21 cellular contexts compared by ENCODE assay signal in the genomic region with DNA sequence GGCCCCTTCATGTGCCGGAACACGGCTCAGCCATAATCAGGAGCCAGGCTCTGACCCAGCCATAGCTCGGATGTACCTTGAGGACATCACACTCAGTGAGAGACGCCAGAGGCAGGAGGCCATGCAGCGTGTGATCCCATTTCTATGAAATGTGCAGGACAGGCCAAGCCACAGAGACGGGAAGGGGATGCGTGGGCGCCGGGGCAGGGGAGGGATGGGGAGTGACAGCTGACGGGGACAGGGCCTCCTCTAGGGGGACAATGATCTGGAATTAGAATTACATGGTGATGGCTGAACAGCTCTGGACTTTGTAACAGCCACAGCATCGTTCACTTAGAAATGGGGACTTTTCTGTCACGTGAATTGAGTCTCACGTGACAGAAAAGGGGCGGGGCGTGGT. TPM values are rescaled to one million over a fixed set of nuclear protein-coding genes. Genes with fewer than 3 reads are reported as not detected.
DNase-seq lines count a peak whose midpoint lies in the region; ATAC-seq and TF ChIP-seq lines count a peak whose summit lies in the region.
"Had no signal": no experiment of that assay in that cellular context is flagged by ENCODE, and none has a peak within 500 bp of the region (broad histone marks: within the 10 kb centered on the region; RNA-seq: fewer than 3 reads in every experiment).

No MANE protein-coding gene starts in this region.

- H4K91ac ChIP-seq in mesenchymal stem cell (ENCODE audit: low read length), result no peak overlapping the region

- WGBS in mesenchymal stem cell, result 95% methylated on average over 15 of the region's 15 CpGs

- H3K27ac ChIP-seq in HEK293 (ENCODE audit: extremely low read depth, low read depth, low read length) (no peak overlapping the region), mesenchymal stem cell (ENCODE audit: low read length, poor library complexity, severe bottlenecking) (no peak overlapping the region)
- H3K27ac ChIP-seq: A549; BLaER1 treated with 17β-estradiol and CSF1 and Interleukin-3, amounts not matched to agents 10 nM and 100 nM had no signal

- H3K4me3 ChIP-seq in HEK293 (ENCODE audit: low read depth, low read length) (no peak overlapping the region), mesenchymal stem cell (ENCODE audit: insufficient read depth in 1 of 2, low read depth in 1 of 2, low read length in 2 of 2) (no peak overlapping the region)
- H3K4me3 ChIP-seq: A549; BLaER1 treated with 17β-estradiol and CSF1 and Interleukin-3, amounts not matched to agents 10 nM and 100 nM had no signal

- H3K36me3 ChIP-seq in HEK293 (ENCODE audit: control insufficient read depth in 2 of 2, insufficient read depth in 1 of 2, low read length in 2 of 2) (peaks cover 0 to 17% of the 10 kb centered on the region in 2 experiments; a peak in 2 of 3 replicates), mesenchymal stem cell (ENCODE audit: control insufficient read depth in 1 of 2, insufficient read depth in 2 of 2, low read depth in 1 of 2, low read length in 2 of 2) (peaks cover 56 to 82% of the 10 kb centered on the region in 2 experiments)

- no peak overlapping the region for H3K18ac ChIP-seq in mesenchymal stem cell (ENCODE audit: low read depth in 1 of 2, low read length in 2 of 2)

- peaks cover 0 to 7% (median 0%) of the 10 kb centered on the region in 7 donors for H3K9me3 Mint-ChIP-seq in CD14-positive monocyte
- H3K9me3 Mint-ChIP-seq in stimulated activated effector memory CD8-positive, alpha-beta T cell treated with anti-CD3 and anti-CD28 coated beads, Interleukin-12 subunit alpha, Interleukin-12 subunit beta, amount 100 ng/mL, for 72 hours, result no peaks in the 10 kb centered on the region

- peak overlapping the region; percentile 24 for H2BK120ac ChIP-seq in mesenchymal stem cell (ENCODE audit: low read depth, low read length)

- H3K23ac ChIP-seq in mesenchymal stem cell (ENCODE audit: low read length in 2 of 2), result no peak overlapping the region

- no peak overlapping the region for H2AK5ac ChIP-seq in mesenchymal stem cell (ENCODE audit: low read length, severe bottlenecking)

- H3K27me3 ChIP-seq in mesenchymal stem cell (ENCODE audit: control insufficient read depth in 1 of 2, insufficient read depth in 1 of 2, low read length in 2 of 2), result no peaks in the 10 kb centered on the region
- H3K27me3 ChIP-seq: BE2C; BLaER1 treated with 17β-estradiol and CSF1 and Interleukin-3, amounts not matched to agents 10 nM and 100 nM had no signal

- POLR2A ChIA-PET in HEK293 (lab: Yijun Ruan, JAX), result no interaction called here

- H2AFZ ChIP-seq in mesenchymal stem cell (ENCODE audit: low read depth, low read length), result no peak overlapping the region

- peaks cover 0 to 1% (median 0%) of the 10 kb centered on the region in 3 donors for H3K27me3 Mint-ChIP-seq in CD14-positive monocyte (ENCODE audit: low read depth in 3 of 3)
- H3K27me3 Mint-ChIP-seq: CD4-positive, alpha-beta memory T cell had no signal

- no peak overlapping the region for H2BK12ac ChIP-seq in mesenchymal stem cell (ENCODE audit: low read length in 2 of 2)

- H3K14ac ChIP-seq in mesenchymal stem cell (ENCODE audit: low read length in 2 of 2), result no peak overlapping the region

- no peak overlapping the region for H3K4me3 Mint-ChIP-seq in CD14-positive monocyte
- H3K4me3 Mint-ChIP-seq in stimulated activated effector memory CD8-positive, alpha-beta T cell treated with anti-CD3 and anti-CD28 coated beads, Interleukin-12 subunit alpha, Interleukin-12 subunit beta, amount 100 ng/mL, for 72 hours, result no peak overlapping the region
- H3K4me3 Mint-ChIP-seq: CD4-positive, alpha-beta memory T cell had no signal

- peaks cover 35% of the 10 kb centered on the region for H3K79me1 ChIP-seq in mesenchymal stem cell (replicated peaks; ENCODE audit: low read length, poor library complexity, severe bottlenecking)

- no peaks in the 10 kb centered on the region for H3K4me1 ChIP-seq in HEK293 (ENCODE audit: control insufficient read depth, insufficient read depth, low read length)
- H3K4me1 ChIP-seq in mesenchymal stem cell (ENCODE audit: control insufficient read depth, insufficient read depth, low read depth, low read length), result peaks cover 12% of the 10 kb centered on the region
- H3K4me1 ChIP-seq: A549, BE2C had no signal

- H3K4me1 Mint-ChIP-seq in CD14-positive monocyte, result peaks cover 16% of the 10 kb centered on the region
- peaks cover 24% of the 10 kb centered on the region for H3K4me1 Mint-ChIP-seq in stimulated activated effector memory CD8-positive, alpha-beta T cell treated with anti-CD3 and anti-CD28 coated beads, Interleukin-12 subunit alpha, Interleukin-12 subunit beta, amount 100 ng/mL, for 72 hours

- DNase-seq in CD14-positive monocyte (ENCODE audit: low spot score), result no peak
- DNase-seq in mesenchymal stem cell, result no peak
- DNase-seq in stimulated activated effector memory CD8-positive, alpha-beta T cell treated with anti-CD3 and anti-CD28 coated beads, Interleukin-12 subunit alpha, Interleukin-12 subunit beta, amount 100 ng/mL, for 72 hours (ENCODE audit: low spot score in 2 of 2), result no peak
- no peak for DNase-seq in left cardiac atrium
- DNase-seq: 8988T; ACHN; AML-193; BE2C; Calu3; CD4-positive, alpha-beta memory T cell; COR-L47; DMS53; DMS79 treated with DMSO at 0.1 percent for 48 hours; GF-D8; GOT3; HCEC 1CT had no signal

- intact Hi-C loops in CD14-positive monocyte (cut with micrococcal nuclease), result no loop called here
- intact Hi-C loops in left cardiac atrium (cut with DNase I), result no loop called here

- H3K4ac ChIP-seq in mesenchymal stem cell (ENCODE audit: low read depth in 1 of 2, low read length in 2 of 2), result no peak overlapping the region

- H3K9me3 ChIP-seq in HEK293 (ENCODE audit: control insufficient read depth, insufficient read depth, low read depth, low read length), result no peaks in the 10 kb centered on the region
- no peaks in the 10 kb centered on the region for H3K9me3 ChIP-seq in mesenchymal stem cell (ENCODE audit: control insufficient read depth, low read length)
- H3K9me3 ChIP-seq: A549, BE2C had no signal

- no peak for ATAC-seq in stimulated activated effector memory CD8-positive, alpha-beta T cell treated with anti-CD3 and anti-CD28 coated beads, Interleukin-12 subunit alpha, Interleukin-12 subunit beta, amount 100 ng/mL, for 72 hours
- ATAC-seq in esophagus mucosa (no peak), HG03520 (IDR thresholded peaks at IDR 0.05; ENCODE audit: unreplicated experiment) (no peak), left cardiac atrium (no peak)
- ATAC-seq: A549 had no signal

- no peak overlapping the region for H4K8ac ChIP-seq in mesenchymal stem cell (ENCODE audit: low read length)

- CTCF ChIA-PET in HEK293 (lab: Yijun Ruan, JAX), result interaction anchor here (0.7 kb wide), 1 partner anchor 24 kb away, joined by 3 read pairs; no protein-coding TSS in a partner anchor

- H3K36me3 Mint-ChIP-seq in CD14-positive monocyte, result peaks cover 54 to 75% of the 10 kb centered on the region in 2 donors
- H3K36me3 Mint-ChIP-seq in stimulated activated effector memory CD8-positive, alpha-beta T cell treated with anti-CD3 and anti-CD28 coated beads, Interleukin-12 subunit alpha, Interleukin-12 subunit beta, amount 100 ng/mL, for 72 hours, result peaks cover 33% of the 10 kb centered on the region

- no peak overlapping the region for H2BK15ac ChIP-seq in mesenchymal stem cell (ENCODE audit: low read depth, poor library complexity, severe bottlenecking)

- TF ChIP-seq CTCF in CD14-positive monocyte (IDR thresholded peaks at IDR 0.05) (no peak), HEK293 (tag by site-specific recombination; IDR thresholded peaks at IDR 0.05) (no peak)

- no peak overlapping the region for H3K9ac ChIP-seq in mesenchymal stem cell (ENCODE audit: low read length)
- H3K9ac ChIP-seq: BLaER1 treated with 17β-estradiol and CSF1 and Interleukin-3, amounts not matched to agents 10 nM and 100 nM had no signal

- H3K4me2 ChIP-seq in mesenchymal stem cell (ENCODE audit: low read length, poor library complexity, severe bottlenecking), result no peak overlapping the region
- H3K4me2 ChIP-seq: A549; BLaER1 treated with 17β-estradiol and CSF1 and Interleukin-3, amounts not matched to agents 10 nM and 100 nM had no signal

- peak overlapping the region in 4 of 7 donors; percentile 42 to 58 (median 48) for H3K27ac Mint-ChIP-seq in CD14-positive monocyte
- H3K27ac Mint-ChIP-seq in stimulated activated effector memory CD8-positive, alpha-beta T cell treated with anti-CD3 and anti-CD28 coated beads, Interleukin-12 subunit alpha, Interleukin-12 subunit beta, amount 100 ng/mL, for 72 hours, result peak overlapping the region; percentile 64

- no peak overlapping the region for H2BK5ac ChIP-seq in mesenchymal stem cell (ENCODE audit: low read depth, low read length, poor library complexity, severe bottlenecking)

TF ChIP-seq in HEK293, 187 proteins besides CTCF, POLR2A, EP300 and RAD21:
- 0 out of 2 replicates have a peak, but pooled peaks have one; percentile 29 for TF ChIP-seq KLF9 (tag by site-specific recombination; IDR thresholded peaks at IDR 0.05; ENCODE audit: low read depth)
- 0 out of 2 replicates have a peak, but pooled peaks have one; percentile 41 for TF ChIP-seq ZNF600 (tag by site-specific recombination; IDR thresholded peaks at IDR 0.05)
- TF ChIP-seq ZNF169 (tag by site-specific recombination; IDR thresholded peaks at IDR 0.05), result no peak

RNA-seq across cellular contexts. Expression of a gene that starts 34.9 kb away (rescaled TPM):
- 1 to 10 TPM in 1 of 2 donors, under 1 TPM in 1; 0.71 to 2.6 TPM for polyA plus RNA-seq in CD14-positive monocyte
- polyA plus RNA-seq in mesenchymal stem cell (2013, experiment 1 of 2), result 32.3 TPM
- polyA plus RNA-seq in mesenchymal stem cell (2013, experiment 2 of 2), result 31.7 TPM
- total RNA-seq in esophagus mucosa (67.5 TPM), left cardiac atrium (10 to 100 TPM; 27.2 to 64.2 TPM)

RNA-seq across cellular contexts. Expression of a gene that starts 35.3 kb away (rescaled TPM):
- 100 to 1,000 TPM; 459 to 508 TPM for polyA plus RNA-seq in CD14-positive monocyte
- polyA plus RNA-seq in mesenchymal stem cell (2013, experiment 1 of 2), result 676 TPM
- polyA plus RNA-seq in mesenchymal stem cell (2013, experiment 2 of 2), result 686 TPM
- total RNA-seq in esophagus mucosa (138 TPM), left cardiac atrium (100 to 1,000 TPM; 378 to 432 TPM)

RNA-seq across cellular contexts. Expression of a gene that starts 44.0 kb away (rescaled TPM):
- polyA plus RNA-seq in CD14-positive monocyte, result 100 to 1,000 TPM; 195 to 222 TPM
- 152 TPM for polyA plus RNA-seq in mesenchymal stem cell (2013, experiment 1 of 2)
- polyA plus RNA-seq in mesenchymal stem cell (2013, experiment 2 of 2), result 153 TPM
- total RNA-seq in esophagus mucosa, result 139 TPM
- 100 to 1,000 TPM; 142 to 143 TPM for total RNA-seq in left cardiac atrium
